In genomic region chr1:210373628-210373877, GRCh38 we compare ENCODE assay signal across 8 cellular contexts. TPM values are rescaled to one million over a fixed set of nuclear protein-coding genes. Genes with fewer than 3 reads are reported as not detected.
DNase-seq lines count a peak whose midpoint lies in the region; ATAC-seq, FAIRE-seq and TF ChIP-seq lines count a peak whose summit lies in the region.
"Had no signal": no experiment of that assay in that cellular context is flagged by ENCODE, and none has a peak within 500 bp of the region (broad histone marks: within the 10 kb centered on the region; RNA-seq: fewer than 3 reads in every experiment).

No MANE protein-coding gene starts in this region.

- H3K9me3 ChIP-seq in right lobe of liver = no peaks in the 10 kb centered on the region
- H3K9me3 ChIP-seq in small intestine (ENCODE audit: control insufficient read depth, low read depth) = no peaks in the 10 kb centered on the region
- H3K9me3 ChIP-seq: psoas muscle had no signal

- H3K4me1 ChIP-seq in right lobe of liver (peaks cover 0 to 41% (median 4%) of the 10 kb centered on the region in 4 donors), small intestine (ENCODE audit: control insufficient read depth in 2 of 2, insufficient read depth in 1 of 2, low read depth in 1 of 2, low read length in 1 of 2) (no peaks in the 10 kb centered on the region)
- H3K4me1 ChIP-seq: psoas muscle had no signal

- CTCF ChIA-PET in activated CD8-positive, alpha-beta T cell treated with anti-CD3 and anti-CD28 coated beads, Interleukin-2, amount 10 ng/mL, durations not matched to agents 7 days and 5 days (lab: Charles Lee) = interaction anchor here (0.8 to 4.4 kb wide), 17 partner anchors 9 to 510 kb away, joined by 3 to 61 read pairs (median 5); no protein-coding TSS in a partner anchor

- no peak for DNase-seq in GM12892 (ENCODE audit: insufficient read length)
- DNase-seq in activated CD8-positive, alpha-beta T cell treated with anti-CD3 and anti-CD28 coated beads, Interleukin-2, amount 10 ng/mL, durations not matched to agents 7 days and 5 days = no peak
- no peak for DNase-seq in right lobe of liver
- no peak for DNase-seq in small intestine
- no peak for DNase-seq in RKO (ENCODE audit: low spot score)
- DNase-seq in NCI-H128 (lab: John Stamatoyannopoulos, UW; ENCODE audit: unreplicated experiment) = no peak
- DNase-seq: psoas muscle had no signal

- H3K27me3 ChIP-seq in right lobe of liver = no peaks in the 10 kb centered on the region
- H3K27me3 ChIP-seq in small intestine (ENCODE audit: control insufficient read depth in 2 of 2, insufficient read depth in 2 of 2, low read length in 2 of 2) = no peaks in the 10 kb centered on the region

- H3K36me3 ChIP-seq in right lobe of liver = no peaks in the 10 kb centered on the region
- H3K36me3 ChIP-seq in small intestine (ENCODE audit: control insufficient read depth in 2 of 2, insufficient read depth in 2 of 2, low read length in 2 of 2) = no peaks in the 10 kb centered on the region

- H3K27ac Mint-ChIP-seq in activated CD8-positive, alpha-beta T cell treated with anti-CD3 and anti-CD28 coated beads, Interleukin-2, amount 10 ng/mL, durations not matched to agents 7 days and 5 days = no peak overlapping the region

- no peak overlapping the region for H3K4me3 Mint-ChIP-seq in activated CD8-positive, alpha-beta T cell treated with anti-CD3 and anti-CD28 coated beads, Interleukin-2, amount 10 ng/mL, durations not matched to agents 7 days and 5 days

- TF ChIP-seq POLR2A in GM12892 (IDR thresholded peaks at IDR 0.05; ENCODE audit: low read depth, low read length) (no peak), right lobe of liver (IDR thresholded peaks at IDR 0.05) (no peak)

- no peaks in the 10 kb centered on the region for H3K9me3 Mint-ChIP-seq in activated CD8-positive, alpha-beta T cell treated with anti-CD3 and anti-CD28 coated beads, Interleukin-2, amount 10 ng/mL, durations not matched to agents 7 days and 5 days (ENCODE audit: insufficient read depth)

- no peak for TF ChIP-seq CTCF in right lobe of liver (IDR thresholded peaks at IDR 0.05)

- POLR2A ChIA-PET in activated CD8-positive, alpha-beta T cell treated with anti-CD3 and anti-CD28 coated beads, Interleukin-2, amount 10 ng/mL, durations not matched to agents 7 days and 5 days (lab: Charles Lee) = interaction anchor here (0.6 to 2.1 kb wide), 16 partner anchors 9 to 761 kb away, joined by 3 to 26 read pairs (median 5); partner anchors contain the start of genes HHAT and UTP25

- no peaks in the 10 kb centered on the region for H3K36me3 Mint-ChIP-seq in activated CD8-positive, alpha-beta T cell treated with anti-CD3 and anti-CD28 coated beads, Interleukin-2, amount 10 ng/mL, durations not matched to agents 7 days and 5 days (ENCODE audit: low read depth)

- H3K27ac ChIP-seq in right lobe of liver (peak overlapping the region; percentile 73 to 85 (median 82)), small intestine (ENCODE audit: low read depth in 1 of 2, low read length in 1 of 2) (no peak overlapping the region)
- H3K27ac ChIP-seq: psoas muscle had no signal

- peaks cover 6% of the 10 kb centered on the region for H3K4me1 Mint-ChIP-seq in activated CD8-positive, alpha-beta T cell treated with anti-CD3 and anti-CD28 coated beads, Interleukin-2, amount 10 ng/mL, durations not matched to agents 7 days and 5 days (ENCODE audit: low read depth)

- peak; percentile 30 for FAIRE-seq in GM12892 (lab: Jason Lieb, UNC)
- no peak for FAIRE-seq in small intestine (lab: Jason Lieb, UNC)

- H3K27me3 Mint-ChIP-seq in activated CD8-positive, alpha-beta T cell treated with anti-CD3 and anti-CD28 coated beads, Interleukin-2, amount 10 ng/mL, durations not matched to agents 7 days and 5 days (ENCODE audit: low read depth) = no peaks in the 10 kb centered on the region

- peak overlapping the region in 2 of 3 donors; percentile 4 to 5 for H3K4me3 ChIP-seq in right lobe of liver
- H3K4me3 ChIP-seq in small intestine (ENCODE audit: low read depth in 1 of 2, low read length in 2 of 2) = no peak overlapping the region
- H3K4me3 ChIP-seq: psoas muscle had no signal

- intact Hi-C loops in right lobe of liver (cut with DNase I) = no loop called here

- 27% methylated on average over 1 of the region's 1 CpG for WGBS in right lobe of liver (ENCODE audit: insufficient coverage, low coverage, low lambda C conversion rate, missing lambda C conversion rate)
- WGBS in small intestine, 3 donors = 55 to 80% (median 70%) methylated on average over 1 of the region's 1 CpG

- ATAC-seq in HG02798 (IDR thresholded peaks at IDR 0.05; ENCODE audit: poor library complexity, unreplicated experiment) = peak; percentile 26
- peak; percentile 16 for ATAC-seq in activated CD8-positive, alpha-beta T cell treated with anti-CD3 and anti-CD28 coated beads, Interleukin-2, amount 10 ng/mL, durations not matched to agents 7 days and 5 days
- peak; percentile 14 to 43 (median 22) for ATAC-seq in right lobe of liver
- ATAC-seq: psoas muscle had no signal

RNA-seq across cellular contexts. Expression of gene HHAT, which starts 44.9 kb away (rescaled TPM):
- 1.7 TPM for polyA plus RNA-seq in GM12892 (2012; ENCODE audit: missing spikeins)
- total RNA-seq in activated CD8-positive, alpha-beta T cell treated with anti-CD3 and anti-CD28 coated beads, Interleukin-2, amount 10 ng/mL, durations not matched to agents 7 days and 5 days = under 1 TPM; 0.71 to 0.94 TPM
- 1 to 10 TPM; 2.2 to 4.1 (median 2.7) TPM for total RNA-seq in right lobe of liver
- polyA plus RNA-seq in small intestine = 1 to 10 TPM in 1 of 3 donors, under 1 TPM in 2; 0.27 to 2.4 (median 0.45) TPM

Comparison
In these comparisons a context has a peak if more than half of its experiments do, and no peak if none do; other contexts are left out.
1. H3K27ac ChIP-seq: peak in right lobe of liver (3 of 3); none in small intestine (0 of 2).
2. H3K4me3 ChIP-seq: peak in right lobe of liver (2 of 3); none in small intestine (0 of 2).
3. Peak in every context shown above with its lines, with median percentiles within 50 percentile points of each other: ATAC-seq.